ENCODE assay signal across 8 cellular contexts in genomic region chr11:64767344-64768299, GRCh38. TPM values are rescaled to one million over a fixed set of nuclear protein-coding genes. Genes with fewer than 3 reads are reported as not detected.
DNase-seq lines count a peak whose midpoint lies in the region; ATAC-seq and TF ChIP-seq lines count a peak whose summit lies in the region.

No MANE protein-coding gene starts in this region.

- TF ChIP-seq CTCF in WTC11 (IDR thresholded peaks at IDR 0.05) (peak; percentile 89), cardiac fibroblast (IDR thresholded peaks at IDR 0.05; ENCODE audit: low read depth, low read length) (peak; percentile 72), lower lobe of right lung (IDR thresholded peaks at IDR 0.05) (peak; percentile 75)

- H3K4me1 ChIP-seq in lower lobe of right lung = peaks cover 50% of the 10 kb centered on the region

- peak overlapping the region; percentile 86 for H3K27ac Mint-ChIP-seq in WTC11

- ATAC-seq in WTC11 (peak; percentile 38), lower lobe of right lung (peak; percentile 38 to 48), HG03469 (IDR thresholded peaks at IDR 0.05; ENCODE audit: unreplicated experiment) (no peak)

- H3K4me3 Mint-ChIP-seq in WTC11 = no peak overlapping the region

- H3K4me3 ChIP-seq in cardiac fibroblast (replicated peaks in 1 of 2; ENCODE audit: low read depth in 2 of 2, low read length in 2 of 2) = no peak overlapping the region
- no peak overlapping the region for H3K4me3 ChIP-seq in lower lobe of right lung

- peaks cover 50% of the 10 kb centered on the region for H3K4me1 Mint-ChIP-seq in WTC11

- intact Hi-C loops in lower lobe of right lung (cut with DNase I) = no loop called here

- H3K9me3 Mint-ChIP-seq in WTC11 = no peaks in the 10 kb centered on the region

- H3K27me3 Mint-ChIP-seq in WTC11 (ENCODE audit: low read depth) = no peaks in the 10 kb centered on the region

- peak overlapping the region; percentile 26 for H3K27ac ChIP-seq in lower lobe of right lung

- DNase-seq in DMS53 treated with DMSO at 0.1 percent for 48 hours (lab: John Stamatoyannopoulos, UW; ENCODE audit: unreplicated experiment) (peak; percentile 56), LHCN-M2 (ENCODE audit: low read depth) (peak; percentile 45), WTC11 (ENCODE audit: low spot score) (peak; percentile 88), cardiac fibroblast (ENCODE audit: low read depth in 2 of 2) (peak; percentile 79 to 83), lower lobe of right lung (peak; percentile 76), germinal center (ENCODE audit: low spot score) (no peak)
- DNase-seq in stimulated activated CD8-positive, alpha-beta memory T cell treated with anti-CD3 and anti-CD28 coated beads, Interleukin-15, amount 100 ng/mL, for 24 hours (ENCODE audit: low read depth) = peak; percentile 74

- H3K36me3 Mint-ChIP-seq in WTC11 = peaks cover 78% of the 10 kb centered on the region

- H3K9me3 ChIP-seq in lower lobe of right lung = no peaks in the 10 kb centered on the region

- POLR2A ChIA-PET in WTC11 (lab: Charles Lee) = interaction anchor here (0.6 kb wide), 1 partner anchor 375 kb away, joined by 3 read pairs; no protein-coding TSS in a partner anchor

- H3K36me3 ChIP-seq in lower lobe of right lung = peaks cover 100% of the 10 kb centered on the region

- CTCF ChIA-PET in WTC11 (lab: Charles Lee) = interaction anchor here (0.6 to 1.2 kb wide), 8 partner anchors 8 to 184 kb away, joined by 3 to 5 read pairs (median 3); partner anchors contain the start of genes PYGM, RASGRP2 and SF1

- H3K27me3 ChIP-seq in lower lobe of right lung (ENCODE audit: low read depth) = no peaks in the 10 kb centered on the region

TF ChIP-seq in WTC11, 78 proteins besides CTCF, POLR2A, EP300 and RAD21:
- TF ChIP-seq ZBTB43 (CRISPR knock-in tag; IDR thresholded peaks at IDR 0.05) (no peak), ARID4B (CRISPR knock-in tag; IDR thresholded peaks at IDR 0.05; ENCODE audit: borderline replicate concordance) (no peak), USF1 (CRISPR knock-in tag; IDR thresholded peaks at IDR 0.05) (peak; percentile 68; the same call in 1 of the 2 replicates), PRRX2 (CRISPR knock-in tag; IDR thresholded peaks at IDR 0.05) (0 out of 2 replicates have a peak, but pooled peaks have one; percentile 60), CDX4 (CRISPR knock-in tag; IDR thresholded peaks at IDR 0.05; ENCODE audit: borderline replicate concordance) (no peak), TEAD4 (CRISPR knock-in tag; IDR thresholded peaks at IDR 0.05) (no peak)

RNA-seq across cellular contexts. Expression of gene PYGM, which starts 7.8 kb away (rescaled TPM):
- total RNA-seq in LHCN-M2 (2014; rRNA removed) = not detected in 2 replicates
- polyA plus RNA-seq in LHCN-M2 (2012) = not detected
- total RNA-seq in WTC11 (2021) = 6.6 to 8.7 TPM (median 8.2 TPM) in 3 replicates
- 2.6 TPM for total RNA-seq in lower lobe of right lung

RNA-seq across cellular contexts. Expression of gene SF1, which starts 10.7 kb away (rescaled TPM):
- total RNA-seq in LHCN-M2 (2014; rRNA removed) (124 and 158 TPM in 2 replicates), WTC11 (2021) (285 to 314 TPM (median 300 TPM) in 3 replicates), lower lobe of right lung (269 TPM)
- 116 TPM for polyA plus RNA-seq in LHCN-M2 (2012)

RNA-seq across cellular contexts. Expression of gene RASGRP2, which starts 23.7 kb away (rescaled TPM):
- total RNA-seq in LHCN-M2 (2014; rRNA removed) (0.23 TPM in 1 of 2 replicates, not detected in the other), WTC11 (2021) (31.9 to 41.5 TPM (median 40.3 TPM) in 3 replicates), lower lobe of right lung (30.4 TPM)
- polyA plus RNA-seq in LHCN-M2 (2012) = 0.94 TPM

RNA-seq across cellular contexts. Expression of gene MAP4K2, which starts 35.4 kb away (rescaled TPM):
- total RNA-seq in LHCN-M2 (2014; rRNA removed) (10.8 and 11.3 TPM in 2 replicates), WTC11 (2021) (24.5 to 31.6 TPM (median 28.3 TPM) in 3 replicates), lower lobe of right lung (29.1 TPM)
- 7.6 TPM for polyA plus RNA-seq in LHCN-M2 (2012)

RNA-seq across cellular contexts. Expression of gene MEN1, which starts 42.7 kb away (rescaled TPM):
- total RNA-seq in LHCN-M2 (2014; rRNA removed) (19.8 and 25.3 TPM in 2 replicates), WTC11 (2021) (47.1 to 53.3 TPM (median 51.2 TPM) in 3 replicates), lower lobe of right lung (22.7 TPM)
- polyA plus RNA-seq in LHCN-M2 (2012) = 19.2 TPM

Comparison
In these comparisons a context has a peak if more than half of its experiments do, and no peak if none do; other contexts are left out.
1. RNA of gene RASGRP2, which starts 23.7 kb away (total RNA-seq): 31.9 to 41.5 TPM in WTC11 and 30.4 TPM in lower lobe of right lung (single experiment); 0.23 TPM in LHCN-M2; every median in the first group is over 10 times any median in the second.
2. Peak in every context shown above with its lines, with median percentiles within 50 percentile points of each other: CTCF ChIP-seq.